Comparison of ENCODE assay signal across 20 cellular contexts in genomic region chr6:36209606-36210005, GRCh38. TPM values are rescaled to one million over a fixed set of nuclear protein-coding genes. Genes with fewer than 3 reads are reported as not detected.
DNase-seq lines count a peak whose midpoint lies in the region; ATAC-seq, FAIRE-seq and TF ChIP-seq lines count a peak whose summit lies in the region.
"Had no signal": no experiment of that assay in that cellular context is flagged by ENCODE, and none has a peak within 500 bp of the region (broad histone marks: within the 10 kb centered on the region; RNA-seq: fewer than 3 reads in every experiment).

No MANE protein-coding gene starts in this region.

- H3K36me3 ChIP-seq in duodenal mucosa (ENCODE audit: control insufficient read depth in 1 of 2, insufficient read depth in 2 of 2, low read length in 2 of 2) (peaks cover 53 to 92% of the 10 kb centered on the region in 2 donors), mucosa of descending colon (ENCODE audit: low read depth) (peaks cover 7% of the 10 kb centered on the region), small intestine (ENCODE audit: control insufficient read depth in 2 of 2, insufficient read depth in 2 of 2, low read length in 2 of 2) (peaks cover 13 to 33% of the 10 kb centered on the region in 2 donors)

- H3K9ac ChIP-seq in duodenal mucosa (ENCODE audit: low read depth in 1 of 2, low read length in 2 of 2), result no peak overlapping the region
- H3K9ac ChIP-seq: GM23248 had no signal

- 88 to 95% (median 89%) methylated on average over 1 of the region's 1 CpG for WGBS in small intestine, 3 donors

- H3K4me1 ChIP-seq in duodenal mucosa (ENCODE audit: control insufficient read depth in 1 of 2, insufficient read depth in 2 of 2, low read length in 2 of 2) (peaks cover 18 to 19% of the 10 kb centered on the region in 2 donors), mucosa of descending colon (ENCODE audit: low read depth) (peaks cover 17% of the 10 kb centered on the region), small intestine (ENCODE audit: control insufficient read depth in 2 of 2, insufficient read depth in 1 of 2, low read depth in 1 of 2, low read length in 1 of 2) (peaks cover 0 to 7% of the 10 kb centered on the region in 2 donors)

- H3K9me3 ChIP-seq in duodenal mucosa (ENCODE audit: control insufficient read depth in 1 of 2, low read length in 2 of 2), result no peaks in the 10 kb centered on the region
- no peaks in the 10 kb centered on the region for H3K9me3 ChIP-seq in mucosa of descending colon
- H3K9me3 ChIP-seq in small intestine (ENCODE audit: control insufficient read depth, low read depth), result no peaks in the 10 kb centered on the region

- FAIRE-seq in small intestine (lab: Jason Lieb, UNC) (no peak), HTR-8/SVneo (lab: Jason Lieb, UNC) (no peak)
- FAIRE-seq: G401.6, GM12892, GM19239, H1 had no signal

- H3K27me3 ChIP-seq in duodenal mucosa (ENCODE audit: control insufficient read depth in 1 of 2, insufficient read depth in 2 of 2, low read length in 2 of 2) (no peaks in the 10 kb centered on the region), small intestine (ENCODE audit: control insufficient read depth in 2 of 2, insufficient read depth in 2 of 2, low read length in 2 of 2) (no peaks in the 10 kb centered on the region)

- intact Hi-C loops in left colon (cut with DNase I, micrococcal nuclease), result no loop called here
- intact Hi-C loops in mucosa of descending colon (cut with DNase I, micrococcal nuclease), result no loop called here

- no peak overlapping the region for H3K27ac ChIP-seq in duodenal mucosa (ENCODE audit: low read depth, low read length)
- peak overlapping the region in 1 of 2 donors; percentile 77 for H3K27ac ChIP-seq in small intestine (ENCODE audit: low read depth in 1 of 2, low read length in 1 of 2)
- H3K27ac ChIP-seq: GM23248 had no signal

- TF ChIP-seq CTCF in mucosa of descending colon (IDR thresholded peaks at IDR 0.05), result no peak

- DNase-seq in left colon, result peak; percentile 65 to 68
- peak in 2 of 3 donors; percentile 69 to 70 for DNase-seq in mucosa of descending colon
- DNase-seq in small intestine, result peak; percentile 51
- DNase-seq in NCI-H82 (lab: John Stamatoyannopoulos, UW), result no peak
- no peak for DNase-seq in ecto neural progenitor cell (ENCODE audit: low spot score)
- DNase-seq in NCI-H146 treated with DMSO at 0.1 percent for 48 hours (lab: John Stamatoyannopoulos, UW; ENCODE audit: unreplicated experiment), result no peak
- DNase-seq in HTR-8/SVneo (ENCODE audit: insufficient read length, low spot score), result no peak
- DNase-seq: C1 segment of cervical spinal cord; CD4-positive, alpha-beta memory T cell; COR-L47; DMS153; DND-41; GM23248; H7; HCEC 1CT had no signal

- H3K4me3 ChIP-seq in duodenal mucosa (ENCODE audit: low read depth in 1 of 2, low read length in 2 of 2) (peak overlapping the region; percentile 13 to 24), mucosa of descending colon (no peak overlapping the region), small intestine (ENCODE audit: low read depth in 1 of 2, low read length in 2 of 2) (no peak overlapping the region)
- H3K4me3 ChIP-seq: GM23248 had no signal

- ATAC-seq in left colon (peak; percentile 44), mucosa of descending colon (peak; percentile 35)

RNA-seq across cellular contexts. Expression of gene BRPF3, which starts 13.1 kb away (rescaled TPM):
- total RNA-seq in left colon, result 10 to 100 TPM; 75.0 to 75.6 TPM
- 10 to 100 TPM; 74.8 to 84.6 (median 75.9) TPM for total RNA-seq in mucosa of descending colon
- 10 to 100 TPM; 12.7 to 20.6 (median 18.6) TPM for polyA plus RNA-seq in small intestine

Comparison
In these comparisons a context has a peak if more than half of its experiments do, and no peak if none do; other contexts are left out.
1. H3K4me3 ChIP-seq: peak in duodenal mucosa (2 of 2); none in mucosa of descending colon (single experiment) and small intestine (0 of 2).
2. DNase-seq: peak in left colon (2 of 2), mucosa of descending colon (2 of 3) and small intestine (single experiment); none in NCI-H82 (single experiment), ecto neural progenitor cell (single experiment), NCI-H146 treated with DMSO at 0.1 percent for 48 hours (single experiment) and HTR-8/SVneo (single experiment).